8 cellular contexts compared by ENCODE assay signal in the genomic region with DNA sequence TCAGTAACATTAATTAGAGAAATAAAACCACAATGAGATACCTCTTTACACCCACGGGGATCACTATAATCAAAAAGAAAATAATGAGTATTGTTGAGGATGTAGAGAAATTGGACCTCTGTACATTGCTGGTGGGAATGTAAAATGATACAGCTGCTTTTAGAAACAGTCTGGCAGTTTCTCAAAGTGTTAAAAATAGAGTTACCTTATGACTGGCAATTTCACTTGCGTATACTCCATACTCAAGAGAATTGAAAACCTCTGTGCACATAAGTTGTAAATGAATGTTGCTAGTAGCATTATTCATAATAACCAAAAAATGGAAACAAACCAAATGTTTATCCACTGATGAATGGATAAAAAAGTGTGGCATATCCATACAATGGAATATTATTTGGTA.
DNase-seq lines count a peak whose midpoint lies in the region; ATAC-seq lines count a peak whose summit lies in the region.
"Not testable (repeated sequence)": the region's sequence is repeated elsewhere in the genome, so short reads cannot be mapped to it uniquely, and the experiment has no call there.

No MANE protein-coding gene starts in this region.

- DNase-seq in stimulated activated effector memory CD8-positive, alpha-beta T cell treated with anti-CD3 and anti-CD28 coated beads, Interleukin-12 subunit alpha, Interleukin-12 subunit beta, amount 100 ng/mL, for 72 hours (ENCODE audit: low spot score in 2 of 2), result not testable (repeated sequence)

- peaks cover 18% of the 10 kb centered on the region for H3K4me1 Mint-ChIP-seq in stimulated activated effector memory CD8-positive, alpha-beta T cell treated with anti-CD3 and anti-CD28 coated beads, Interleukin-12 subunit alpha, Interleukin-12 subunit beta, amount 100 ng/mL, for 72 hours

- ATAC-seq in GM18517 (IDR thresholded peaks at IDR 0.05; ENCODE audit: unreplicated experiment), result peak; percentile 68
- ATAC-seq in GM19025 (IDR thresholded peaks at IDR 0.05; ENCODE audit: low read depth, unreplicated experiment), result peak; percentile 84
- peak; percentile 88 for ATAC-seq in GM21390 (IDR thresholded peaks at IDR 0.05; ENCODE audit: unreplicated experiment)
- peak; percentile 62 for ATAC-seq in HG02571 (IDR thresholded peaks at IDR 0.05; ENCODE audit: unreplicated experiment)
- ATAC-seq in HG02885 (IDR thresholded peaks at IDR 0.05; ENCODE audit: poor library complexity, unreplicated experiment), result peak; percentile 81
- ATAC-seq in HG03342 (IDR thresholded peaks at IDR 0.05; ENCODE audit: unreplicated experiment), result peak; percentile 58
- ATAC-seq in HG03575 (IDR thresholded peaks at IDR 0.05; ENCODE audit: extremely low read depth, insufficient number of reproducible peaks, low FRiP score, unreplicated experiment), result peak; percentile 76
- ATAC-seq in stimulated activated effector memory CD8-positive, alpha-beta T cell treated with anti-CD3 and anti-CD28 coated beads, Interleukin-12 subunit alpha, Interleukin-12 subunit beta, amount 100 ng/mL, for 72 hours, result peak; percentile 74

- not testable (repeated sequence) for H3K27ac Mint-ChIP-seq in stimulated activated effector memory CD8-positive, alpha-beta T cell treated with anti-CD3 and anti-CD28 coated beads, Interleukin-12 subunit alpha, Interleukin-12 subunit beta, amount 100 ng/mL, for 72 hours

- H3K4me3 Mint-ChIP-seq in stimulated activated effector memory CD8-positive, alpha-beta T cell treated with anti-CD3 and anti-CD28 coated beads, Interleukin-12 subunit alpha, Interleukin-12 subunit beta, amount 100 ng/mL, for 72 hours, result not testable (repeated sequence)

- peaks cover 70% of the 10 kb centered on the region for H3K36me3 Mint-ChIP-seq in stimulated activated effector memory CD8-positive, alpha-beta T cell treated with anti-CD3 and anti-CD28 coated beads, Interleukin-12 subunit alpha, Interleukin-12 subunit beta, amount 100 ng/mL, for 72 hours

- H3K9me3 Mint-ChIP-seq in stimulated activated effector memory CD8-positive, alpha-beta T cell treated with anti-CD3 and anti-CD28 coated beads, Interleukin-12 subunit alpha, Interleukin-12 subunit beta, amount 100 ng/mL, for 72 hours, result not testable (repeated sequence)
